In the genomic region with DNA sequence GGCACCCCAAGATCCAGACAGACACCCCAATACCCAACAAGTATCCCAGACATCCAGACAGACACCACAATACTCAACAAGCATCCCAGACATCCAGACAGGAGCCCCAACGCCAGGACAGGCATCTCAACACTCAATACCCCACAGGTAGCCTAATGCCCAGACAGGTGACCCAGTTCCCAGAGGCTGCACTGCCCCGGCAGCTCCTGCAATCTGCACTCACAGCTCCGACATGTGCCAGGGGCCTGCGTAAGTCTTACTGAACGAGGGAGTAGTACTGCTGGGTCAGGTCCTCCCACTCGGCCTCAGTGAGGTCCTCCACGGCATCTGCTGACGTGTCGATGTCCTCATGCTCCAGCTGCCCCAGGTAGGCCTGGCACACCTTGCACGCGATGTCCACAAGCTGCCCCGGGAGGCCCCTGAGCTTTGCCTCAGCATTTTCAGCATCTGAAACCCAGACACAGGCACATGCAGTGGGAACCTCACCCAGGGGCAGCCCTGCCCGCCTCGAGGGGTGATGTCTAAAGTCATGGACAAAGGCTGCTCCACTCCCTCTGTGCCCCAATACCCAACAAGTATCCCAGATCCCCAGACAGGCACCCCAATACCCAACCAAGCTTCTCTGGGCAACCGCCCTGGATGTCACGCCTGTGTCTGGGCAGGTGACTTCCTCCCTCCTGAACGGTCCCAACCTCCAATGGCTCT, we compare ENCODE assay signal across 33 cellular contexts. TPM values are rescaled to one million over a fixed set of nuclear protein-coding genes. Genes with fewer than 3 reads are reported as not detected.
"Had no signal": no experiment of that assay in that cellular context is flagged by ENCODE, and none has a peak within 500 bp of the region (broad histone marks: within the 10 kb centered on the region; RNA-seq: fewer than 3 reads in every experiment).

No MANE protein-coding gene starts in this region.

- H3K27me3 ChIP-seq: pancreas had no signal

- H3K9me3 Mint-ChIP-seq: T-helper 2 cell treated with Interferon-gamma antibody and Interleukin-4, amounts not matched to agents 5 μg/mL and 100 μg/mL, for 36 hours had no signal

- H3K4me2 ChIP-seq: smooth muscle cell had no signal

- DNase-seq: activated CD4-positive, alpha-beta T cell treated with anti-CD3 and anti-CD28 coated beads for 36 hours; activated CD4-positive, alpha-beta T cell treated with anti-CD3 and anti-CD28 coated beads, Interleukin-2, amount 50 U/mL, for 4 hours; activated CD4-positive, CD25-positive, alpha-beta regulatory T cell; activated naive CD4-positive, alpha-beta T cell; activated T-cell treated with anti-CD3 and anti-CD28 coated beads for 4 hours; activated T-cell treated with anti-CD3 and anti-CD28 coated beads, Interleukin-2, amount 50 U/mL, for 72 hours; cortex of kidney; effector memory CD8-positive, alpha-beta T cell; erythroblast; heart right ventricle; kidney glomerular epithelial cell; lower lobe of right lung; mesenchymal stem cell; psoas muscle; stimulated activated CD4-positive, alpha-beta T cell treated with anti-CD3 and anti-CD28 coated beads, Interleukin-15, amount 100 ng/mL, for 24 hours; stimulated activated CD4-positive, alpha-beta T cell treated with anti-CD3 and anti-CD28 coated beads, Interleukin-2, amount 100 ng/mL, for 24 hours; stimulated activated naive CD4-positive, alpha-beta T cell treated with Interleukin-2 at 50 U/mL for 16 hours; T-cell had no signal

- H3K4me3 Mint-ChIP-seq: activated CD4-positive, alpha-beta T cell treated with anti-CD3 and anti-CD28 coated beads for 36 hours; activated T-cell treated with anti-CD3 and anti-CD28 coated beads, Interleukin-2, amount 50 U/mL, for 72 hours; effector memory CD8-positive, alpha-beta T cell; nephron; T-cell; T-helper 2 cell treated with Interferon-gamma antibody and Interleukin-4, amounts not matched to agents 5 μg/mL and 100 μg/mL, for 36 hours had no signal

- H3K4me1 Mint-ChIP-seq: nephron had no signal

- H3K27ac ChIP-seq: gastroesophageal sphincter, heart right ventricle, lower lobe of right lung, pancreas, psoas muscle, tibial nerve had no signal

- H3K4me3 ChIP-seq: gastroesophageal sphincter, heart right ventricle, lower lobe of right lung, pancreas, psoas muscle, smooth muscle cell, tibial nerve had no signal

- H3K36me3 Mint-ChIP-seq: T-cell had no signal

- FAIRE-seq: bronchial epithelial cell, pancreas had no signal

- H3K27ac Mint-ChIP-seq: activated CD4-positive, alpha-beta T cell treated with anti-CD3 and anti-CD28 coated beads for 36 hours; activated naive CD4-positive, alpha-beta T cell treated with anti-CD3 and anti-CD28 coated beads, Interleukin-2, amount 50 U/mL, for 72 hours; activated T-cell treated with anti-CD3 and anti-CD28 coated beads, Interleukin-2, amount 50 U/mL, for 72 hours; effector memory CD8-positive, alpha-beta T cell; nephron; T-helper 2 cell treated with Interferon-gamma antibody and Interleukin-4, amounts not matched to agents 5 μg/mL and 100 μg/mL, for 36 hours had no signal

- H3K36me3 ChIP-seq: gastroesophageal sphincter, heart right ventricle, lower lobe of right lung, pancreas, tibial nerve had no signal

- ATAC-seq: activated CD4-positive, alpha-beta T cell treated with anti-CD3 and anti-CD28 coated beads for 36 hours; activated naive CD4-positive, alpha-beta T cell treated with anti-CD3 and anti-CD28 coated beads, Interleukin-2, amount 50 U/mL, for 72 hours; activated T-cell treated with anti-CD3 and anti-CD28 coated beads, Interleukin-2, amount 50 U/mL, for 72 hours; effector memory CD8-positive, alpha-beta T cell; gastroesophageal sphincter; heart right ventricle; left lobe of liver; lower lobe of right lung; pancreas; psoas muscle; T-cell had no signal

- H3K4me1 ChIP-seq: gastroesophageal sphincter, heart right ventricle, lower lobe of right lung, pancreas, psoas muscle, tibial nerve had no signal

- H3K9me3 ChIP-seq: lower lobe of right lung, pancreas had no signal

RNA-seq across cellular contexts. Expression of gene TTLL8, which starts 16.6 kb away (rescaled TPM):
- total RNA-seq: activated CD4-positive, alpha-beta T cell treated with anti-CD3 and anti-CD28 coated beads for 36 hours; activated naive CD4-positive, alpha-beta T cell treated with anti-CD3 and anti-CD28 coated beads, Interleukin-2, amount 50 U/mL, for 72 hours; activated T-cell treated with anti-CD3 and anti-CD28 coated beads, Interleukin-2, amount 50 U/mL, for 72 hours; bronchial epithelial cell; cerebellum; fibroblast of lung; fibroblast of villous mesenchyme; gastroesophageal sphincter; heart right ventricle; left lobe of liver; lower lobe of right lung; mononuclear cell; pancreas; psoas muscle; smooth muscle cell; T-cell; temporal lobe; tibial nerve; urinary bladder had no signal
- polyA plus RNA-seq: fibroblast of lung, heart right ventricle, pancreas, psoas muscle, urinary bladder had no signal

RNA-seq across cellular contexts. Expression of gene IL17REL, which starts 28.9 kb away (rescaled TPM):
- total RNA-seq: bronchial epithelial cell, fibroblast of villous mesenchyme, gastroesophageal sphincter, left lobe of liver, mononuclear cell, pancreas, psoas muscle, tibial nerve, urinary bladder had no signal
- polyA plus RNA-seq: fibroblast of lung, heart right ventricle, pancreas, psoas muscle, smooth muscle cell had no signal

RNA-seq across cellular contexts. Expression of gene MLC1, which starts 43.7 kb away (rescaled TPM):
- total RNA-seq: activated CD4-positive, alpha-beta T cell treated with anti-CD3 and anti-CD28 coated beads for 36 hours; bronchial epithelial cell; left lobe of liver; psoas muscle; tibial nerve had no signal
- polyA plus RNA-seq: fibroblast of lung had no signal

RNA-seq across cellular contexts. Expression of gene MOV10L1, which starts 48.3 kb away (rescaled TPM):
- total RNA-seq: activated naive CD4-positive, alpha-beta T cell treated with anti-CD3 and anti-CD28 coated beads, Interleukin-2, amount 50 U/mL, for 72 hours; left lobe of liver; mononuclear cell had no signal
